2 cellular contexts compared by ENCODE assay signal in genomic region chr2:172097557-172098131, GRCh38.
TF ChIP-seq lines count a peak whose summit lies in the region.

No MANE protein-coding gene starts in this region.

TF ChIP-seq in SK-N-SH, 30 proteins besides CTCF, POLR2A, EP300 and RAD21 (continued from another document):
- TF ChIP-seq TAF1 (IDR thresholded peaks at IDR 0.05; ENCODE audit: borderline replicate concordance, low read depth, low read length) (no peak), PBX3 (IDR thresholded peaks at IDR 0.05) (no peak), RXRA (IDR thresholded peaks at IDR 0.05; ENCODE audit: borderline replicate concordance, low read depth) (no peak), EZH2phosphoT487 (IDR thresholded peaks at IDR 0.05; ENCODE audit: borderline replicate concordance, low read depth) (no peak), USF1 (IDR thresholded peaks at IDR 0.05; ENCODE audit: borderline replicate concordance, low read depth) (no peak), GABPA (IDR thresholded peaks at IDR 0.05; ENCODE audit: low read depth) (no peak), FOXJ3 (CRISPR knock-in tag; IDR thresholded peaks at IDR 0.05) (no peak), JUND (IDR thresholded peaks at IDR 0.05) (no peak), SMC3 (IDR thresholded peaks at IDR 0.05; ENCODE audit: low read depth, low read length) (no peak), FOSL2 (IDR thresholded peaks at IDR 0.05; ENCODE audit: borderline replicate concordance, low read depth) (no peak), NFIC (IDR thresholded peaks at IDR 0.05; ENCODE audit: borderline replicate concordance) (no peak)
- TF ChIP-seq, protein P1, sequence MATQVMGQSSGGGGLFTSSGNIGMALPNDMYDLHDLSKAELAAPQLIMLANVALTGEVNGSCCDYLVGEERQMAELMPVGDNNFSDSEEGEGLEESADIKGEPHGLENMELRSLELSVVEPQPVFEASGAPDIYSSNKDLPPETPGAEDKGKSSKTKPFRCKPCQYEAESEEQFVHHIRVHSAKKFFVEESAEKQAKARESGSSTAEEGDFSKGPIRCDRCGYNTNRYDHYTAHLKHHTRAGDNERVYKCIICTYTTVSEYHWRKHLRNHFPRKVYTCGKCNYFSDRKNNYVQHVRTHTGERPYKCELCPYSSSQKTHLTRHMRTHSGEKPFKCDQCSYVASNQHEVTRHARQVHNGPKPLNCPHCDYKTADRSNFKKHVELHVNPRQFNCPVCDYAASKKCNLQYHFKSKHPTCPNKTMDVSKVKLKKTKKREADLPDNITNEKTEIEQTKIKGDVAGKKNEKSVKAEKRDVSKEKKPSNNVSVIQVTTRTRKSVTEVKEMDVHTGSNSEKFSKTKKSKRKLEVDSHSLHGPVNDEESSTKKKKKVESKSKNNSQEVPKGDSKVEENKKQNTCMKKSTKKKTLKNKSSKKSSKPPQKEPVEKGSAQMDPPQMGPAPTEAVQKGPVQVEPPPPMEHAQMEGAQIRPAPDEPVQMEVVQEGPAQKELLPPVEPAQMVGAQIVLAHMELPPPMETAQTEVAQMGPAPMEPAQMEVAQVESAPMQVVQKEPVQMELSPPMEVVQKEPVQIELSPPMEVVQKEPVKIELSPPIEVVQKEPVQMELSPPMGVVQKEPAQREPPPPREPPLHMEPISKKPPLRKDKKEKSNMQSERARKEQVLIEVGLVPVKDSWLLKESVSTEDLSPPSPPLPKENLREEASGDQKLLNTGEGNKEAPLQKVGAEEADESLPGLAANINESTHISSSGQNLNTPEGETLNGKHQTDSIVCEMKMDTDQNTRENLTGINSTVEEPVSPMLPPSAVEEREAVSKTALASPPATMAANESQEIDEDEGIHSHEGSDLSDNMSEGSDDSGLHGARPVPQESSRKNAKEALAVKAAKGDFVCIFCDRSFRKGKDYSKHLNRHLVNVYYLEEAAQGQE (IDR thresholded peaks at IDR 0.05; ENCODE audit: low read depth, low read length): no peak

TF ChIP-seq in SK-N-SH treated with all-trans-retinoic acid at 6 μM for 48 hours, 23 proteins besides CTCF, POLR2A, EP300 and RAD21 (continued from another document):
- no peak for TF ChIP-seq TSHZ2 (CRISPR knock-in tag; IDR thresholded peaks at IDR 0.05)
- TF ChIP-seq TCF4 (CRISPR knock-in tag; IDR thresholded peaks at IDR 0.05; ENCODE audit: borderline replicate concordance): no peak
- TF ChIP-seq, protein P2, sequence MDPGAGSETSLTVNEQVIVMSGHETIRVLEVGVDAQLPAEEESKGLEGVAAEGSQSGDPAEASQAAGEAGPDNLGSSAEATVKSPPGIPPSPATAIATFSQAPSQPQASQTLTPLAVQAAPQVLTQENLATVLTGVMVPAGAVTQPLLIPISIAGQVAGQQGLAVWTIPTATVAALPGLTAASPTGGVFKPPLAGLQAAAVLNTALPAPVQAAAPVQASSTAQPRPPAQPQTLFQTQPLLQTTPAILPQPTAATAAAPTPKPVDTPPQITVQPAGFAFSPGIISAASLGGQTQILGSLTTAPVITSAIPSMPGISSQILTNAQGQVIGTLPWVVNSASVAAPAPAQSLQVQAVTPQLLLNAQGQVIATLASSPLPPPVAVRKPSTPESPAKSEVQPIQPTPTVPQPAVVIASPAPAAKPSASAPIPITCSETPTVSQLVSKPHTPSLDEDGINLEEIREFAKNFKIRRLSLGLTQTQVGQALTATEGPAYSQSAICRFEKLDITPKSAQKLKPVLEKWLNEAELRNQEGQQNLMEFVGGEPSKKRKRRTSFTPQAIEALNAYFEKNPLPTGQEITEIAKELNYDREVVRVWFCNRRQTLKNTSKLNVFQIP (CRISPR knock-in tag; IDR thresholded peaks at IDR 0.05; ENCODE audit: borderline replicate concordance, low read depth): no peak
- TF ChIP-seq, protein P3, sequence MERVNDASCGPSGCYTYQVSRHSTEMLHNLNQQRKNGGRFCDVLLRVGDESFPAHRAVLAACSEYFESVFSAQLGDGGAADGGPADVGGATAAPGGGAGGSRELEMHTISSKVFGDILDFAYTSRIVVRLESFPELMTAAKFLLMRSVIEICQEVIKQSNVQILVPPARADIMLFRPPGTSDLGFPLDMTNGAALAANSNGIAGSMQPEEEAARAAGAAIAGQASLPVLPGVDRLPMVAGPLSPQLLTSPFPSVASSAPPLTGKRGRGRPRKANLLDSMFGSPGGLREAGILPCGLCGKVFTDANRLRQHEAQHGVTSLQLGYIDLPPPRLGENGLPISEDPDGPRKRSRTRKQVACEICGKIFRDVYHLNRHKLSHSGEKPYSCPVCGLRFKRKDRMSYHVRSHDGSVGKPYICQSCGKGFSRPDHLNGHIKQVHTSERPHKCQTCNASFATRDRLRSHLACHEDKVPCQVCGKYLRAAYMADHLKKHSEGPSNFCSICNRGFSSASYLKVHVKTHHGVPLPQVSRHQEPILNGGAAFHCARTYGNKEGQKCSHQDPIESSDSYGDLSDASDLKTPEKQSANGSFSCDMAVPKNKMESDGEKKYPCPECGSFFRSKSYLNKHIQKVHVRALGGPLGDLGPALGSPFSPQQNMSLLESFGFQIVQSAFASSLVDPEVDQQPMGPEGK (CRISPR knock-in tag; IDR thresholded peaks at IDR 0.05; ENCODE audit: borderline replicate concordance): no peak
- TF ChIP-seq PPARA (CRISPR knock-in tag; IDR thresholded peaks at IDR 0.05; ENCODE audit: borderline replicate concordance): no peak
- TF ChIP-seq SNAI2 (CRISPR knock-in tag; IDR thresholded peaks at IDR 0.05): no peak
- no peak for TF ChIP-seq ZFP3 (CRISPR knock-in tag; IDR thresholded peaks at IDR 0.05)
- TF ChIP-seq CREB5 (CRISPR knock-in tag; IDR thresholded peaks at IDR 0.05; ENCODE audit: low read depth): no peak
- TF ChIP-seq BACH2 (CRISPR knock-in tag; IDR thresholded peaks at IDR 0.05; ENCODE audit: borderline replicate concordance): no peak
- no peak for TF ChIP-seq TOX (CRISPR knock-in tag; IDR thresholded peaks at IDR 0.05; ENCODE audit: borderline replicate concordance)
- TF ChIP-seq ZNF565 (CRISPR knock-in tag; conservative IDR thresholded peaks at IDR 0.05; ENCODE audit: low read depth): no peak
- TF ChIP-seq CSDC2 (CRISPR knock-in tag; IDR thresholded peaks at IDR 0.05): no peak
- TF ChIP-seq, protein P4, sequence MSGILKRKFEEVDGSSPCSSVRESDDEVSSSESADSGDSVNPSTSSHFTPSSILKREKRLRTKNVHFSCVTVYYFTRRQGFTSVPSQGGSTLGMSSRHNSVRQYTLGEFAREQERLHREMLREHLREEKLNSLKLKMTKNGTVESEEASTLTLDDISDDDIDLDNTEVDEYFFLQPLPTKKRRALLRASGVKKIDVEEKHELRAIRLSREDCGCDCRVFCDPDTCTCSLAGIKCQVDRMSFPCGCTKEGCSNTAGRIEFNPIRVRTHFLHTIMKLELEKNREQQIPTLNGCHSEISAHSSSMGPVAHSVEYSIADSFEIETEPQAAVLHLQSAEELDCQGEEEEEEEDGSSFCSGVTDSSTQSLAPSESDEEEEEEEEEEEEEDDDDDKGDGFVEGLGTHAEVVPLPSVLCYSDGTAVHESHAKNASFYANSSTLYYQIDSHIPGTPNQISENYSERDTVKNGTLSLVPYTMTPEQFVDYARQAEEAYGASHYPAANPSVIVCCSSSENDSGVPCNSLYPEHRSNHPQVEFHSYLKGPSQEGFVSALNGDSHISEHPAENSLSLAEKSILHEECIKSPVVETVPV (CRISPR knock-in tag; IDR thresholded peaks at IDR 0.05): no peak
- no peak for TF ChIP-seq GLIS3 (CRISPR knock-in tag; IDR thresholded peaks at IDR 0.05)
